23 cellular contexts compared by ENCODE assay signal in the genomic region with DNA sequence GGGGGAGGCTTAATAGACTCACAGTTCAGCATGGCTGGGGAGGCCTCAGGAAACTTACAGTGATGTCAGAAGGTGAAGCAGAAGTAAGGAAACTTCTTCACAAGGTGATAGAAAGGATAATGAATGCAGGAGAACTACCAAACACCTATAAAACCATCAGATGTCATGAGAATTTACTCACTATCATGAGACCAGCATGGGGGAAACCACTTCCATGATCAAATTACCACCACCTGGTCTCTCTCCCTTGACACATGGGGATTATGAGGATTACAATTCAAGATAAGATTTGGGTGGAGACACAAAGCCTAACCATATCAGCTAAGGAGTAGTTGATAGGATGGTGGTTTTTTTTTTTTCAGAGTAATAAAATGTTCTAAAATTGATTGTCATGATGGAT.
"Had no signal": no experiment of that assay in that cellular context is flagged by ENCODE, and none has a peak within 500 bp of the region (broad histone marks: within the 10 kb centered on the region; RNA-seq: fewer than 3 reads in every experiment).

No MANE protein-coding gene starts in this region.

- H3K9me3 ChIP-seq: esophagus squamous epithelium, gastrocnemius medialis, mucosa of descending colon, pancreas, psoas muscle, right atrium auricular region, thoracic aorta, vagina had no signal

- H3K27me3 ChIP-seq: esophagus squamous epithelium, gastrocnemius medialis, pancreas, right atrium auricular region, vagina had no signal

- H3K27ac Mint-ChIP-seq: activated CD4-positive, alpha-beta memory T cell treated with anti-CD3 and anti-CD28 coated beads for 36 hours; activated naive CD8-positive, alpha-beta T cell treated with anti-CD3 and anti-CD28 coated beads, Interleukin-2, amount 50 U/mL, for 24 hours; activated T-cell treated with anti-CD3 and anti-CD28 coated beads, Interleukin-2, amount 50 U/mL, for 72 hours; nephron progenitor cell; type B pancreatic cell had no signal

- H3K36me3 ChIP-seq: esophagus squamous epithelium, gastrocnemius medialis, pancreas, right atrium auricular region, thoracic aorta, vagina had no signal

- H3K4me3 Mint-ChIP-seq: activated CD4-positive, alpha-beta memory T cell treated with anti-CD3 and anti-CD28 coated beads for 36 hours; activated naive CD8-positive, alpha-beta T cell treated with anti-CD3 and anti-CD28 coated beads, Interleukin-2, amount 50 U/mL, for 24 hours; activated T-cell treated with anti-CD3 and anti-CD28 coated beads, Interleukin-2, amount 50 U/mL, for 72 hours; nephron progenitor cell; type B pancreatic cell had no signal

- H3K4me1 ChIP-seq: esophagus squamous epithelium, gastrocnemius medialis, psoas muscle, right atrium auricular region, vagina had no signal

- H3K9me3 Mint-ChIP-seq: nephron progenitor cell, type B pancreatic cell had no signal

- H3K36me3 Mint-ChIP-seq: activated CD4-positive, alpha-beta memory T cell treated with anti-CD3 and anti-CD28 coated beads for 36 hours; type B pancreatic cell had no signal

- H3K27me3 Mint-ChIP-seq: activated CD4-positive, alpha-beta memory T cell treated with anti-CD3 and anti-CD28 coated beads for 36 hours; activated naive CD8-positive, alpha-beta T cell treated with anti-CD3 and anti-CD28 coated beads, Interleukin-2, amount 50 U/mL, for 24 hours had no signal

- H3K27ac ChIP-seq: coronary artery, esophagus squamous epithelium, gastrocnemius medialis, pancreas, psoas muscle, right atrium auricular region, thoracic aorta, vagina had no signal

- H3K4me1 Mint-ChIP-seq: activated naive CD8-positive, alpha-beta T cell treated with anti-CD3 and anti-CD28 coated beads, Interleukin-2, amount 50 U/mL, for 24 hours; nephron progenitor cell had no signal

- H3K4me3 ChIP-seq: coronary artery, esophagus squamous epithelium, gastrocnemius medialis, mucosa of descending colon, pancreas, psoas muscle, right atrium auricular region, thoracic aorta, vagina had no signal

- DNase-seq: activated CD4-positive, alpha-beta memory T cell treated with anti-CD3 and anti-CD28 coated beads for 36 hours; activated CD4-positive, alpha-beta T cell treated with anti-CD3 and anti-CD28 coated beads for 48 hours; activated effector memory CD4-positive, alpha-beta T cell treated with anti-CD3 and anti-CD28 coated beads, Interleukin-2, amount 50 U/mL, for 16 hours; activated naive CD4-positive, alpha-beta T cell treated with anti-CD3 and anti-CD28 coated beads, Interleukin-2, amount 50 U/mL, for 16 hours; activated naive CD8-positive, alpha-beta T cell treated with anti-CD3 and anti-CD28 coated beads, Interleukin-2, amount 50 U/mL, for 24 hours; activated T-cell treated with anti-CD3 and anti-CD28 coated beads, Interleukin-2, amount 50 U/mL, for 72 hours; cerebellar nuclear complex; esophagus squamous epithelium; gastrocnemius medialis; head of caudate nucleus; hypothalamus; left ventricle myocardium superior; mucosa of descending colon; nephron progenitor cell; pancreas; psoas muscle; stimulated activated CD4-positive, alpha-beta T cell treated with anti-CD3 and anti-CD28 coated beads, Interleukin-4, amount 100 ng/mL, for 24 hours; stimulated activated naive CD4-positive, alpha-beta T cell treated with Interleukin-2 at 50 U/mL for 16 hours had no signal

- ATAC-seq: activated naive CD8-positive, alpha-beta T cell treated with anti-CD3 and anti-CD28 coated beads, Interleukin-2, amount 50 U/mL, for 24 hours; activated T-cell treated with anti-CD3 and anti-CD28 coated beads, Interleukin-2, amount 50 U/mL, for 72 hours; gastrocnemius medialis; left ventricle myocardium superior; mucosa of descending colon; pancreas; psoas muscle had no signal
